ENCODE assay signal across 1 cellular context in the genomic region with DNA sequence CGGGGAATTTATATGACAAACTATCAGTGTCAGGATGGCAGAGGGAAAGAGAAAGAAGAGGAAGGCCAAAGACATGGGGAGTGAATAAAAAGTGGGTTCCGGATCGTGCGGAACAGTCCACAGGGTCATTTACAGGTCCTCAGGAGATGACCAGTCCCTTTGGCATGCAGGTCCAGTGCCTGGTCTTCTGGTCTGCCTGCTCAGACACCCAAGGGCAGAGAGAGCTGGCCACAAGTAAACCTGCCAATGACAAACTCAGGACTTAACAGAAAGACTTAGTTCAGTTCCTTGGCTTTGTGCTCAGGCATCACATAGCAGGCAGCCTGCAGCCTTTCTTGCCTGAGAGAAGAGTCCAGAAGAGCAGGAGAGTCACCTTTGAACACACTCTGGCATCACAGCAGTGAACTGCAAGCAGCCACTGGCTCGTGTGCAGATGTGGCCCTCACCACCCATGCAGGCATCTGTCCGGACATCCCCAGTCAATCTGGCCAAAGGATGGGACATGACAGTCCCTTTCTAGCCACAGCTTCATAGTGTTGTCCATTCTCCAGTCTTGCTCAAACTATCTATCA.
TF ChIP-seq lines count a peak whose summit lies in the region.

No MANE protein-coding gene starts in this region.

TF ChIP-seq in HepG2, 621 proteins besides CTCF, POLR2A, EP300 and RAD21 (continued from another document):
- 0 out of 2 replicates have a peak, but pooled peaks have one; percentile 29 for TF ChIP-seq ZNF710 (CRISPR knock-in tag; IDR thresholded peaks at IDR 0.05; ENCODE audit: borderline replicate concordance)
- no peak for TF ChIP-seq ZNF276 (CRISPR knock-in tag; IDR thresholded peaks at IDR 0.05; ENCODE audit: low read depth)
- TF ChIP-seq, protein P1, sequence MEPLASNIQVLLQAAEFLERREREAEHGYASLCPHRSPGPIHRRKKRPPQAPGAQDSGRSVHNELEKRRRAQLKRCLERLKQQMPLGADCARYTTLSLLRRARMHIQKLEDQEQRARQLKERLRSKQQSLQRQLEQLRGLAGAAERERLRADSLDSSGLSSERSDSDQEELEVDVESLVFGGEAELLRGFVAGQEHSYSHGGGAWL (CRISPR knock-in tag; IDR thresholded peaks at IDR 0.05) = peak; percentile 48; the same call in 1 of the 2 replicates
- TF ChIP-seq ZNF225 (CRISPR knock-in tag; IDR thresholded peaks at IDR 0.05) = no peak
- TF ChIP-seq ZNF329 (CRISPR knock-in tag; IDR thresholded peaks at IDR 0.05; ENCODE audit: low read depth) = no peak
- TF ChIP-seq ZZZ3 (CRISPR knock-in tag; IDR thresholded peaks at IDR 0.05; ENCODE audit: borderline replicate concordance) = 0 out of 2 replicates have a peak, but pooled peaks have one; percentile 42
- no peak for TF ChIP-seq ZNF142 (CRISPR knock-in tag; IDR thresholded peaks at IDR 0.05)
TF ChIP-seq in HepG2: peak in this region for 129.
